In the genomic region with DNA sequence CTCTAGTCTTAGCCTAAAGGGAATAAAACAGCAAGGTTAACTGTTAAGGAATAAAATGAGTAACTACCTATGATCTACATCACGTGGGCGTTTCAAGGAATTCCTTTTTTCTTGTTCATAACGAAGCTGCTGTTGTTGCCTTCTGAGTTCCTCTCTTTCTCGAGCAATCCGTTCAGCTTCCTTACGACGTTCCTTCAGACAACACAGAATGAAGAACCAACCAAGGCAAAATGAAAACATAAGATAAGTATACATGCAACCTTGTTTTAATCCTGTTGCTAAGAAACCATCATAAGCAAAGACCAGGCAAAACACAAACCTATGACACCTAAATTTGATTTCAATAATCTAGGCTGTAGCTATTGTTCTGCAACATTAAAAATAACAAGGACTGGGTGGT, we compare ENCODE assay signal across 29 cellular contexts. TPM values are rescaled to one million over a fixed set of nuclear protein-coding genes. Genes with fewer than 3 reads are reported as not detected.
DNase-seq lines count a peak whose midpoint lies in the region; ATAC-seq and TF ChIP-seq lines count a peak whose summit lies in the region.
"Had no signal": no experiment of that assay in that cellular context is flagged by ENCODE, and none has a peak within 500 bp of the region (broad histone marks: within the 10 kb centered on the region; RNA-seq: fewer than 3 reads in every experiment).

No MANE protein-coding gene starts in this region.

- H3K9me3 ChIP-seq in hepatocyte (ENCODE audit: low read depth) = no peaks in the 10 kb centered on the region
- H3K9me3 ChIP-seq: BLaER1 treated with 17β-estradiol and CSF1 and Interleukin-3, amounts not matched to agents 10 nM and 100 nM; left ventricle myocardium inferior; SK-N-SH had no signal

- no peak overlapping the region for H3K4me2 ChIP-seq in hepatocyte
- H3K4me2 ChIP-seq: BLaER1 treated with 17β-estradiol and CSF1 and Interleukin-3, amounts not matched to agents 10 nM and 100 nM; SK-N-SH had no signal

- DNase-seq in CD1c-positive myeloid dendritic cell (ENCODE audit: extremely low spot score) (peak; percentile 73), fibroblast of pulmonary artery (ENCODE audit: low read depth) (peak; percentile 20), SIG-M5 (lab: John Stamatoyannopoulos, UW) (no peak), hepatocyte (ENCODE audit: low spot score) (no peak), DMS 273 (lab: John Stamatoyannopoulos, UW; ENCODE audit: unreplicated experiment) (no peak)
- no peak for DNase-seq in activated naive CD8-positive, alpha-beta T cell treated with anti-CD3 and anti-CD28 coated beads, Interleukin-2, amount 50 U/mL, for 24 hours
- DNase-seq: activated CD4-positive, alpha-beta memory T cell treated with anti-CD3 and anti-CD28 coated beads for 36 hours; activated CD4-positive, CD25-positive, alpha-beta regulatory T cell; DMS79; effector memory CD8-positive, alpha-beta T cell; foreskin fibroblast; HCEC 1CT; Kasumi-1; left ventricle myocardium inferior; MV-4-11; NCI-H1436; NCI-H2081 treated with DMSO at 0.1 percent for 48 hours; NCI-H226; NCI-H526 treated with DMSO at 0.1 percent for 48 hours; PC-3; posterior cingulate gyrus; SK-N-SH; stimulated activated CD4-positive, alpha-beta T cell treated with anti-CD3 and anti-CD28 coated beads, Interleukin-4, amount 100 ng/mL, for 1 hour; trophoblast cell had no signal

- H3K4me3 ChIP-seq in ACC112 (ENCODE audit: low read depth, low read length) = no peak overlapping the region
- H3K4me3 ChIP-seq in fibroblast of pulmonary artery (replicated peaks; ENCODE audit: low read depth, low read length) = no peak overlapping the region
- H3K4me3 ChIP-seq in hepatocyte = no peak overlapping the region
- H3K4me3 ChIP-seq: BLaER1 treated with 17β-estradiol and CSF1 and Interleukin-3, amounts not matched to agents 10 nM and 100 nM; left ventricle myocardium inferior had no signal

- WGBS in hepatocyte (ENCODE audit: low lambda C conversion rate, missing lambda C conversion rate) = 97% methylated on average over 7 of the region's 7 CpGs

- peaks cover 79% of the 10 kb centered on the region for H3K36me3 Mint-ChIP-seq in activated naive CD8-positive, alpha-beta T cell treated with anti-CD3 and anti-CD28 coated beads, Interleukin-2, amount 50 U/mL, for 24 hours (ENCODE audit: low read depth)

- H3K36me3 ChIP-seq in ACC112 (ENCODE audit: insufficient read depth, low read length) = peaks cover 89% of the 10 kb centered on the region
- peaks cover 14% of the 10 kb centered on the region for H3K36me3 ChIP-seq in hepatocyte (replicated peaks; ENCODE audit: insufficient read depth, low read depth)

- H3K27ac Mint-ChIP-seq in activated naive CD8-positive, alpha-beta T cell treated with anti-CD3 and anti-CD28 coated beads, Interleukin-2, amount 50 U/mL, for 24 hours = peak overlapping the region; percentile 34
- H3K27ac Mint-ChIP-seq: activated CD4-positive, alpha-beta memory T cell treated with anti-CD3 and anti-CD28 coated beads for 36 hours; T-helper 1 cell treated with Interleukin-12 subunit alpha and Interleukin-12 subunit beta and Interleukin-4 antibody, amounts not matched to agents 30 μg/mL and 1 μg/mL, for 36 hours had no signal

- H3K4me1 Mint-ChIP-seq in activated naive CD8-positive, alpha-beta T cell treated with anti-CD3 and anti-CD28 coated beads, Interleukin-2, amount 50 U/mL, for 24 hours = peaks cover 4% of the 10 kb centered on the region

- peak overlapping the region; percentile 23; the same call in 1 of the 2 replicates for H3K27ac ChIP-seq in ACC112 (ENCODE audit: low read depth, low read length)
- no peak overlapping the region for H3K27ac ChIP-seq in hepatocyte
- H3K27ac ChIP-seq: BLaER1 treated with 17β-estradiol and CSF1 and Interleukin-3, amounts not matched to agents 10 nM and 100 nM; left ventricle myocardium inferior had no signal

- TF ChIP-seq CTCF in fibroblast of pulmonary artery (IDR thresholded peaks at IDR 0.05; ENCODE audit: low read length, missing control alignments) = no peak
- TF ChIP-seq CTCF in hepatocyte (IDR thresholded peaks at IDR 0.05; ENCODE audit: poor library complexity) = no peak

- H3K9me2 ChIP-seq in hepatocyte (replicated peaks; ENCODE audit: insufficient read depth) = no peaks in the 10 kb centered on the region
- H3K9me2 ChIP-seq: SK-N-SH had no signal

- ATAC-seq in activated naive CD8-positive, alpha-beta T cell treated with anti-CD3 and anti-CD28 coated beads, Interleukin-2, amount 50 U/mL, for 24 hours = no peak
- ATAC-seq: effector memory CD8-positive, alpha-beta T cell; HepG2; PC-3; sciatic nerve had no signal

- no peak overlapping the region for H3K4me3 Mint-ChIP-seq in activated naive CD8-positive, alpha-beta T cell treated with anti-CD3 and anti-CD28 coated beads, Interleukin-2, amount 50 U/mL, for 24 hours
- H3K4me3 Mint-ChIP-seq: activated CD4-positive, alpha-beta memory T cell treated with anti-CD3 and anti-CD28 coated beads for 36 hours; effector memory CD8-positive, alpha-beta T cell; T-helper 1 cell treated with Interleukin-12 subunit alpha and Interleukin-12 subunit beta and Interleukin-4 antibody, amounts not matched to agents 30 μg/mL and 1 μg/mL, for 36 hours had no signal

- no peaks in the 10 kb centered on the region for H3K27me3 Mint-ChIP-seq in activated naive CD8-positive, alpha-beta T cell treated with anti-CD3 and anti-CD28 coated beads, Interleukin-2, amount 50 U/mL, for 24 hours
- H3K27me3 Mint-ChIP-seq: activated CD4-positive, alpha-beta memory T cell treated with anti-CD3 and anti-CD28 coated beads for 36 hours; effector memory CD8-positive, alpha-beta T cell had no signal

- H3K27me3 ChIP-seq in ACC112 (ENCODE audit: insufficient read depth, low read length) (no peaks in the 10 kb centered on the region), hepatocyte (no peaks in the 10 kb centered on the region)
- H3K27me3 ChIP-seq: BLaER1 treated with 17β-estradiol and CSF1 and Interleukin-3, amounts not matched to agents 10 nM and 100 nM had no signal

- H4K20me1 ChIP-seq in hepatocyte (ENCODE audit: insufficient read depth, poor library complexity, severe bottlenecking) = no peaks in the 10 kb centered on the region

- no peaks in the 10 kb centered on the region for H3K9me3 Mint-ChIP-seq in activated naive CD8-positive, alpha-beta T cell treated with anti-CD3 and anti-CD28 coated beads, Interleukin-2, amount 50 U/mL, for 24 hours
- H3K9me3 Mint-ChIP-seq: activated CD4-positive, alpha-beta memory T cell treated with anti-CD3 and anti-CD28 coated beads for 36 hours; effector memory CD8-positive, alpha-beta T cell; T-helper 1 cell treated with Interleukin-12 subunit alpha and Interleukin-12 subunit beta and Interleukin-4 antibody, amounts not matched to agents 30 μg/mL and 1 μg/mL, for 36 hours had no signal

- H3K79me2 ChIP-seq in ACC112 (ENCODE audit: control insufficient read depth, insufficient read depth, low read length, unreplicated experiment) = peaks cover 5% of the 10 kb centered on the region
- H3K79me2 ChIP-seq in hepatocyte = no peaks in the 10 kb centered on the region

- H3K4me1 ChIP-seq in ACC112 (ENCODE audit: control insufficient read depth, insufficient read depth, low read length, unreplicated experiment) = no peaks in the 10 kb centered on the region
- no peaks in the 10 kb centered on the region for H3K4me1 ChIP-seq in hepatocyte (ENCODE audit: insufficient read depth)

- no peak overlapping the region for H2AFZ ChIP-seq in ACC112 (ENCODE audit: low read length, unreplicated experiment)
- no peak overlapping the region for H2AFZ ChIP-seq in hepatocyte

RNA-seq across cellular contexts. Expression of gene SLTM, which starts 44.1 kb away (rescaled TPM):
- 70.7 and 73.0 TPM in 2 replicates for total RNA-seq in hepatocyte
- 75.0 and 85.4 TPM in 2 replicates for polyA plus RNA-seq in hepatocyte

Comparison
In these comparisons a context has a peak if more than half of its experiments do, and no peak if none do; other contexts are left out.
1. DNase-seq: peak in CD1c-positive myeloid dendritic cell (single experiment) and fibroblast of pulmonary artery (single experiment); none in activated naive CD8-positive, alpha-beta T cell treated with anti-CD3 and anti-CD28 coated beads, Interleukin-2, amount 50 U/mL, for 24 hours (single experiment), SIG-M5 (single experiment), hepatocyte (single experiment) and DMS 273 (single experiment).